Comparison of ENCODE assay signal across 1 cellular context in the genomic region with DNA sequence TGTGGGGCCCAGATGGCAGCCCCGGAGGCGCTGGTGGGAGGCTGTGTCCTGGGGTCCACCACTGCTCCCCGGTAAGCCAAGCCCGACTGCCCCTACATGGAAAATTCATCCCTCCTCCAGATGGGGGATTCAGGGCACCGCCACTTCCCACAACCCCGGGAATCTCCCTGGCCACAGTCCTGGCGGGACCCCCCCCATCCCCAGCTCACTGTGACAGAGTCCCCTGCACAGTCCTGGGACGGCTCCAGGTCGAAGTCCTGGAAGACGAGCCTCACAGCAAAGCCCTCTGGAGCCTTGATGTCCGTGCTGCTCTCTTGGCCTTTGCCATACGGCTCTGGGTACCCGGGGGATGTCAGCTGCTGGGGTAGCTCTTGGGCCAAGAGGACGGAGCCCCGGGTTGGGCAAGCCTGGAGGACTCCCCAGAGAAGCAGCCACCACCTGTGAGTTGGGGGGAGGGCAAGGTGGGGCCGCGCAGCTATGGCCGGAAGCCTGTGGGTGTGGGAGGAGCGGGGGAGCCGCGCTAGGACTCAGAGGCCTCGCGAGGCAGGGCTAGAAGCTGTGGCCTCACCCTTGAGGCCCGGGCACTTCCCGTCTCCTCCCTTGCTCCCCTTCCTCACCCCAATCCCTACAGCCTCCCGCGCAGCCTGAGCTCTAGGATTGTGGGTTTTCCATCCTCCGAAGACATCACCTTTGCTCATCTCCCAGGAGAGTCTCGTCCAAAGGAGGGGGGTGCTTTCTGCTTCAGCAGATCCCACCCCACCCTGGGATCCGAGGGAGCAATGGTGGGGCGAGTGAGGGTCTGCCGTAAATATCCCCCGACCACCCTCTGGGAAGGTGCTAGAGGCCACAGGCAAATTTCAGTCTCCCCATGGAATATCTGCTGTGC.
TF ChIP-seq lines count a peak whose summit lies in the region.

No MANE protein-coding gene starts in this region.

TF ChIP-seq in HepG2, 621 proteins besides CTCF, POLR2A, EP300 and RAD21 (continued from another document and continues in another):
- peak; percentile 24; the same call in 1 of the 2 replicates for TF ChIP-seq MIER3 (CRISPR knock-in tag; IDR thresholded peaks at IDR 0.05; ENCODE audit: borderline replicate concordance)
- TF ChIP-seq TGIF2 (CRISPR knock-in tag; IDR thresholded peaks at IDR 0.05) = peak; percentile 72; the same call in 1 of the 2 replicates
- no peak for TF ChIP-seq ZNF326 (CRISPR knock-in tag; IDR thresholded peaks at IDR 0.05; ENCODE audit: borderline replicate concordance)
- no peak for TF ChIP-seq SIX4 (CRISPR knock-in tag; IDR thresholded peaks at IDR 0.05)
- no peak for TF ChIP-seq ZNF75D (CRISPR knock-in tag; IDR thresholded peaks at IDR 0.05; ENCODE audit: borderline replicate concordance)
- TF ChIP-seq SNAI1 (CRISPR knock-in tag; IDR thresholded peaks at IDR 0.05; ENCODE audit: borderline replicate concordance) = no peak; the same call in 1 of the 2 replicates
- TF ChIP-seq HNRNPH1 (optimal IDR thresholded peaks at IDR 0.05; ENCODE audit: low read depth, low read length) = no peak
- peak; percentile 84 for TF ChIP-seq PHF21A (CRISPR knock-in tag; IDR thresholded peaks at IDR 0.05)
- peak; percentile 30; the same call in 1 of the 2 replicates for TF ChIP-seq PRDM15 (CRISPR knock-in tag; IDR thresholded peaks at IDR 0.05)
- TF ChIP-seq AHR (CRISPR knock-in tag; IDR thresholded peaks at IDR 0.05) = peak; percentile 65; the same call in 1 of the 2 replicates
- TF ChIP-seq TCF12 (IDR thresholded peaks at IDR 0.05) = no peak
- TF ChIP-seq TCF12 (CRISPR knock-in tag; IDR thresholded peaks at IDR 0.05) = no peak
- no peak; the same call in 1 of the 2 replicates for TF ChIP-seq THRA (CRISPR knock-in tag; IDR thresholded peaks at IDR 0.05; ENCODE audit: borderline replicate concordance)
- TF ChIP-seq ZNF282 (IDR thresholded peaks at IDR 0.05; ENCODE audit: partially characterized antibody) = no peak
- TF ChIP-seq NFE2L1 (CRISPR knock-in tag; IDR thresholded peaks at IDR 0.05; ENCODE audit: borderline replicate concordance) = no peak
- peak; percentile 57 for TF ChIP-seq CBX1 (IDR thresholded peaks at IDR 0.05; ENCODE audit: low read depth)
- no peak for TF ChIP-seq MBD4 (IDR thresholded peaks at IDR 0.05; ENCODE audit: borderline replicate concordance, low read length)
- TF ChIP-seq PPARG (CRISPR knock-in tag; conservative IDR thresholded peaks at IDR 0.05) = no peak
- TF ChIP-seq, protein P1, sequence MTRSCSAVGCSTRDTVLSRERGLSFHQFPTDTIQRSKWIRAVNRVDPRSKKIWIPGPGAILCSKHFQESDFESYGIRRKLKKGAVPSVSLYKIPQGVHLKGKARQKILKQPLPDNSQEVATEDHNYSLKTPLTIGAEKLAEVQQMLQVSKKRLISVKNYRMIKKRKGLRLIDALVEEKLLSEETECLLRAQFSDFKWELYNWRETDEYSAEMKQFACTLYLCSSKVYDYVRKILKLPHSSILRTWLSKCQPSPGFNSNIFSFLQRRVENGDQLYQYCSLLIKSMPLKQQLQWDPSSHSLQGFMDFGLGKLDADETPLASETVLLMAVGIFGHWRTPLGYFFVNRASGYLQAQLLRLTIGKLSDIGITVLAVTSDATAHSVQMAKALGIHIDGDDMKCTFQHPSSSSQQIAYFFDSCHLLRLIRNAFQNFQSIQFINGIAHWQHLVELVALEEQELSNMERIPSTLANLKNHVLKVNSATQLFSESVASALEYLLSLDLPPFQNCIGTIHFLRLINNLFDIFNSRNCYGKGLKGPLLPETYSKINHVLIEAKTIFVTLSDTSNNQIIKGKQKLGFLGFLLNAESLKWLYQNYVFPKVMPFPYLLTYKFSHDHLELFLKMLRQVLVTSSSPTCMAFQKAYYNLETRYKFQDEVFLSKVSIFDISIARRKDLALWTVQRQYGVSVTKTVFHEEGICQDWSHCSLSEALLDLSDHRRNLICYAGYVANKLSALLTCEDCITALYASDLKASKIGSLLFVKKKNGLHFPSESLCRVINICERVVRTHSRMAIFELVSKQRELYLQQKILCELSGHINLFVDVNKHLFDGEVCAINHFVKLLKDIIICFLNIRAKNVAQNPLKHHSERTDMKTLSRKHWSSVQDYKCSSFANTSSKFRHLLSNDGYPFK (CRISPR knock-in tag; IDR thresholded peaks at IDR 0.05; ENCODE audit: borderline replicate concordance) = peak; percentile 65
- TF ChIP-seq MTA1 (CRISPR knock-in tag; IDR thresholded peaks at IDR 0.05; ENCODE audit: borderline replicate concordance) = peak; percentile 86
- peak; percentile 69; the same call in 1 of the 2 replicates for TF ChIP-seq ARID2 (CRISPR knock-in tag; IDR thresholded peaks at IDR 0.05; ENCODE audit: borderline replicate concordance)
- TF ChIP-seq SALL2 (CRISPR knock-in tag; IDR thresholded peaks at IDR 0.05) = peak; percentile 59; the same call in 1 of the 2 replicates
- 0 out of 2 replicates have a peak, but pooled peaks have one; percentile 63 for TF ChIP-seq ZNF224 (CRISPR knock-in tag; IDR thresholded peaks at IDR 0.05)
- TF ChIP-seq ZBTB8A (CRISPR knock-in tag; IDR thresholded peaks at IDR 0.05; ENCODE audit: borderline replicate concordance, low read depth) = 0 out of 2 replicates have a peak, but pooled peaks have one; percentile 46
- TF ChIP-seq SPEN (CRISPR knock-in tag; IDR thresholded peaks at IDR 0.05; ENCODE audit: low read depth) = peak; percentile 70
- TF ChIP-seq MXI1 (IDR thresholded peaks at IDR 0.05; ENCODE audit: borderline replicate concordance, low read depth, low read length) = no peak
- TF ChIP-seq, protein P2, sequence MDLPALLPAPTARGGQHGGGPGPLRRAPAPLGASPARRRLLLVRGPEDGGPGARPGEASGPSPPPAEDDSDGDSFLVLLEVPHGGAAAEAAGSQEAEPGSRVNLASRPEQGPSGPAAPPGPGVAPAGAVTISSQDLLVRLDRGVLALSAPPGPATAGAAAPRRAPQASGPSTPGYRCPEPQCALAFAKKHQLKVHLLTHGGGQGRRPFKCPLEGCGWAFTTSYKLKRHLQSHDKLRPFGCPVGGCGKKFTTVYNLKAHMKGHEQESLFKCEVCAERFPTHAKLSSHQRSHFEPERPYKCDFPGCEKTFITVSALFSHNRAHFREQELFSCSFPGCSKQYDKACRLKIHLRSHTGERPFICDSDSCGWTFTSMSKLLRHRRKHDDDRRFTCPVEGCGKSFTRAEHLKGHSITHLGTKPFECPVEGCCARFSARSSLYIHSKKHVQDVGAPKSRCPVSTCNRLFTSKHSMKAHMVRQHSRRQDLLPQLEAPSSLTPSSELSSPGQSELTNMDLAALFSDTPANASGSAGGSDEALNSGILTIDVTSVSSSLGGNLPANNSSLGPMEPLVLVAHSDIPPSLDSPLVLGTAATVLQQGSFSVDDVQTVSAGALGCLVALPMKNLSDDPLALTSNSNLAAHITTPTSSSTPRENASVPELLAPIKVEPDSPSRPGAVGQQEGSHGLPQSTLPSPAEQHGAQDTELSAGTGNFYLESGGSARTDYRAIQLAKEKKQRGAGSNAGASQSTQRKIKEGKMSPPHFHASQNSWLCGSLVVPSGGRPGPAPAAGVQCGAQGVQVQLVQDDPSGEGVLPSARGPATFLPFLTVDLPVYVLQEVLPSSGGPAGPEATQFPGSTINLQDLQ (CRISPR knock-in tag; IDR thresholded peaks at IDR 0.05) = no peak
- 0 out of 2 replicates have a peak, but pooled peaks have one; percentile 78 for TF ChIP-seq ZNF773 (CRISPR knock-in tag; IDR thresholded peaks at IDR 0.05; ENCODE audit: borderline replicate concordance)
- TF ChIP-seq SMAD1 (CRISPR knock-in tag; IDR thresholded peaks at IDR 0.05; ENCODE audit: borderline replicate concordance, low read depth) = peak; percentile 83; the same call in 1 of the 2 replicates
- TF ChIP-seq, protein P3, sequence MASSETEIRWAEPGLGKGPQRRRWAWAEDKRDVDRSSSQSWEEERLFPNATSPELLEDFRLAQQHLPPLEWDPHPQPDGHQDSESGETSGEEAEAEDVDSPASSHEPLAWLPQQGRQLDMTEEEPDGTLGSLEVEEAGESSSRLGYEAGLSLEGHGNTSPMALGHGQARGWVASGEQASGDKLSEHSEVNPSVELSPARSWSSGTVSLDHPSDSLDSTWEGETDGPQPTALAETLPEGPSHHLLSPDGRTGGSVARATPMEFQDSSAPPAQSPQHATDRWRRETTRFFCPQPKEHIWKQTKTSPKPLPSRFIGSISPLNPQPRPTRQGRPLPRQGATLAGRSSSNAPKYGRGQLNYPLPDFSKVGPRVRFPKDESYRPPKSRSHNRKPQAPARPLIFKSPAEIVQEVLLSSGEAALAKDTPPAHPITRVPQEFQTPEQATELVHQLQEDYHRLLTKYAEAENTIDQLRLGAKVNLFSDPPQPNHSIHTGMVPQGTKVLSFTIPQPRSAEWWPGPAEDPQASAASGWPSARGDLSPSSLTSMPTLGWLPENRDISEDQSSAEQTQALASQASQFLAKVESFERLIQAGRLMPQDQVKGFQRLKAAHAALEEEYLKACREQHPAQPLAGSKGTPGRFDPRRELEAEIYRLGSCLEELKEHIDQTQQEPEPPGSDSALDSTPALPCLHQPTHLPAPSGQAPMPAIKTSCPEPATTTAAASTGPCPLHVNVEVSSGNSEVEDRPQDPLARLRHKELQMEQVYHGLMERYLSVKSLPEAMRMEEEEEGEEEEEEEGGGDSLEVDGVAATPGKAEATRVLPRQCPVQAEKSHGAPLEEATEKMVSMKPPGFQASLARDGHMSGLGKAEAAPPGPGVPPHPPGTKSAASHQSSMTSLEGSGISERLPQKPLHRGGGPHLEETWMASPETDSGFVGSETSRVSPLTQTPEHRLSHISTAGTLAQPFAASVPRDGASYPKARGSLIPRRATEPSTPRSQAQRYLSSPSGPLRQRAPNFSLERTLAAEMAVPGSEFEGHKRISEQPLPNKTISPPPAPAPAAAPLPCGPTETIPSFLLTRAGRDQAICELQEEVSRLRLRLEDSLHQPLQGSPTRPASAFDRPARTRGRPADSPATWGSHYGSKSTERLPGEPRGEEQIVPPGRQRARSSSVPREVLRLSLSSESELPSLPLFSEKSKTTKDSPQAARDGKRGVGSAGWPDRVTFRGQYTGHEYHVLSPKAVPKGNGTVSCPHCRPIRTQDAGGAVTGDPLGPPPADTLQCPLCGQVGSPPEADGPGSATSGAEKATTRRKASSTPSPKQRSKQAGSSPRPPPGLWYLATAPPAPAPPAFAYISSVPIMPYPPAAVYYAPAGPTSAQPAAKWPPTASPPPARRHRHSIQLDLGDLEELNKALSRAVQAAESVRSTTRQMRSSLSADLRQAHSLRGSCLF (CRISPR knock-in tag; IDR thresholded peaks at IDR 0.05; ENCODE audit: borderline replicate concordance) = no peak
- peak; percentile 82 for TF ChIP-seq KDM3A (CRISPR knock-in tag; IDR thresholded peaks at IDR 0.05; ENCODE audit: low read depth)
- TF ChIP-seq HMG20A (CRISPR knock-in tag; IDR thresholded peaks at IDR 0.05; ENCODE audit: borderline replicate concordance) = no peak; the same call in 1 of the 2 replicates
